ENCODE assay signal across 30 cellular contexts in genomic region chr6:28724395-28724794, GRCh38.
"Had no signal": no experiment of that assay in that cellular context is flagged by ENCODE, and none has a peak within 500 bp of the region (broad histone marks: within the 10 kb centered on the region; RNA-seq: fewer than 3 reads in every experiment).

No MANE protein-coding gene starts in this region.

- H3K4me1 ChIP-seq: ascending aorta had no signal

- DNase-seq: activated B cell treated with CpG ODN at 0.5 μM for 24 hours; activated CD4-positive, alpha-beta memory T cell treated with anti-CD3 and anti-CD28 coated beads for 36 hours; activated CD4-positive, alpha-beta T cell treated with anti-CD3 and anti-CD28 coated beads for 4 hours; activated CD4-positive, alpha-beta T cell treated with anti-CD3 and anti-CD28 coated beads, Interleukin-2, amount 10 ng/mL, durations not matched to agents 24 days and 14 days; activated CD4-positive, alpha-beta T cell treated with anti-CD3 and anti-CD28 coated beads, Interleukin-2, amount 50 U/mL, for 1 hour; activated CD4-positive, alpha-beta T cell treated with anti-CD3 and anti-CD28 coated beads, Interleukin-2, amount 50 U/mL, for 4 hours; activated CD4-positive, CD25-positive, alpha-beta regulatory T cell treated with anti-CD3 and anti-CD28 coated beads, Interleukin-2, amount 50 U/mL, for 72 hours; activated CD8-positive, alpha-beta memory T cell treated with anti-CD3 and anti-CD28 coated beads, Interleukin-2, amount 50 U/mL, for 4 hours; activated CD8-positive, alpha-beta T cell treated with anti-CD3 and anti-CD28 coated beads for 36 hours; activated gamma-delta T cell; activated naive CD4-positive, alpha-beta T cell treated with anti-CD3 and anti-CD28 coated beads, Interleukin-2, amount 10 ng/mL, durations not matched to agents 7 days and 5 days; activated naive CD4-positive, alpha-beta T cell treated with Interleukin-2 at 50 U/mL for 16 hours; activated naive CD8-positive, alpha-beta T cell treated with anti-CD3 and anti-CD28 coated beads, Interleukin-2, amount 10 ng/mL, durations not matched to agents 7 days and 5 days; activated naive CD8-positive, alpha-beta T cell treated with anti-CD3 and anti-CD28 coated beads, Interleukin-2, amount 50 U/mL, for 24 hours; activated T-cell treated with anti-CD3 and anti-CD28 coated beads for 4 hours; activated T-cell treated with anti-CD3 and anti-CD28 coated beads, Interleukin-2, amount 50 U/mL, for 1 hour; activated T-cell treated with anti-CD3 and anti-CD28 coated beads, Interleukin-2, amount 50 U/mL, for 4 hours; activated T-cell treated with anti-CD3 and anti-CD28 coated beads, Interleukin-2, amount 50 U/mL, for 72 hours; amygdala; anterior cingulate cortex; caudate nucleus; cerebellar nuclear complex; T-helper 2 cell; T-helper 9 cell had no signal

- H3K9me3 ChIP-seq: ascending aorta had no signal

- H3K36me3 ChIP-seq: ascending aorta, cardiac muscle cell had no signal

- FAIRE-seq: bronchial epithelial cell, TTC549 had no signal

- ATAC-seq: activated CD8-positive, alpha-beta T cell treated with anti-CD3 and anti-CD28 coated beads for 36 hours; activated naive CD8-positive, alpha-beta T cell treated with anti-CD3 and anti-CD28 coated beads, Interleukin-2, amount 50 U/mL, for 24 hours; activated T-cell treated with anti-CD3 and anti-CD28 coated beads, Interleukin-2, amount 50 U/mL, for 4 hours; activated T-cell treated with anti-CD3 and anti-CD28 coated beads, Interleukin-2, amount 50 U/mL, for 72 hours; activated T-helper 17 cell treated with anti-CD3 and anti-CD28 coated beads, Interleukin-2, amount 50 U/mL, for 72 hours had no signal

- H3K4me3 ChIP-seq: ascending aorta, cardiac muscle cell had no signal

- H3K27ac ChIP-seq: ascending aorta, cardiac muscle cell, VCaP had no signal

- H3K27me3 ChIP-seq: ascending aorta had no signal
